8 cellular contexts compared by ENCODE assay signal in the genomic region with DNA sequence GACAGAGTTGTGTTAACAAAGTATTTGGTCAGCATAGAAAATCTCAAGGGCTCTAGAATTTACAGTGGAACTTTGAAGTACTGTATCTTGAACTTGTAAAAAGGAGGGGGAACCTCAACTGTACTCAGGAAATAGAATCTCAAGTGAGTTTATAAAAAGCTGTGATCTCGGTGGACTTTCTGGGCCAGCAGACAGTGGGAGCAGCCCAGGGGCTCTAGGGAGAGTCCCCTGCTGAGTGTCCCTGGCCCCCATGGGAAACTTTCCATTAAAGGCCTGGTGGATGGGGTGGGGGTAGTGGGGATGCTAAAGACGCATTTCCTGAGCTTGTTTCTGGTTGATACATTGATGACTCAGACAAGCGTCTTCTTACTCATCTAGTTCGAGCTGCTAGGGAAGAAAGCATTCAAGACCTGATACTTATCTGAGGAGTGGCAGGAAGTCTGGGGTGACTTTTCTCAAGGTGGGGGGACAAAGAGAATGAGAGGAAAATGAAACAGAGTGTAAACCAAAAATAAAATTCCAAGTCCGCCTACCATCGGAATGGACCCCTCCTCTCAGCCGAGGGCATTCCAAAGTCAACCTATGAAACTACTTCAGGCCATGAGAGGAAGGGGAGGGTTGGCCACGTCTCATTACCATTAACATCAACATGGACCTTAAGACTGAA.
DNase-seq lines count a peak whose midpoint lies in the region; ATAC-seq and TF ChIP-seq lines count a peak whose summit lies in the region.

No MANE protein-coding gene starts in this region.

- H3K4me3 ChIP-seq in right atrium auricular region, result no peak overlapping the region

- H3K4me1 ChIP-seq in right atrium auricular region, result peaks cover 0 to 20% of the 10 kb centered on the region in 2 donors

- H3K9me3 ChIP-seq in right atrium auricular region, result no peaks in the 10 kb centered on the region

- no peak for TF ChIP-seq CTCF in right atrium auricular region (IDR thresholded peaks at IDR 0.05)

- DNase-seq in GM03348 (ENCODE audit: low spot score) (peak; percentile 74), MV-4-11 (lab: John Stamatoyannopoulos, UW) (peak; percentile 70), right atrium auricular region (ENCODE audit: low spot score) (no peak), cerebellum (ENCODE audit: low spot score) (no peak), hypothalamus (lab: John Stamatoyannopoulos, UW) (no peak)
- DNase-seq in activated T-cell treated with anti-CD3 and anti-CD28 coated beads, Interleukin-2, amount 50 U/mL, for 48 hours, result peak; percentile 80 to 81
- peak; percentile 42 to 59 for DNase-seq in stimulated activated CD8-positive, alpha-beta memory T cell treated with anti-CD3 and anti-CD28 coated beads, Interleukin-15, amount 100 ng/mL, for 48 hours (ENCODE audit: low read depth in 2 of 2)

- peak overlapping the region; percentile 29 to 39 for H3K27ac ChIP-seq in right atrium auricular region

- H3K27me3 ChIP-seq in right atrium auricular region, result no peaks in the 10 kb centered on the region

- ATAC-seq in GM21825 (IDR thresholded peaks at IDR 0.05; ENCODE audit: unreplicated experiment), result peak; percentile 86

- peaks cover 78% of the 10 kb centered on the region for H3K36me3 ChIP-seq in right atrium auricular region

Comparison
In these comparisons a context has a peak if more than half of its experiments do, and no peak if none do; other contexts are left out.
1. DNase-seq: peak in GM03348 (single experiment), MV-4-11 (single experiment), activated T-cell treated with anti-CD3 and anti-CD28 coated beads, Interleukin-2, amount 50 U/mL, for 48 hours (2 of 2) and stimulated activated CD8-positive, alpha-beta memory T cell treated with anti-CD3 and anti-CD28 coated beads, Interleukin-15, amount 100 ng/mL, for 48 hours (2 of 2); none in right atrium auricular region (single experiment), cerebellum (single experiment) and hypothalamus (0 of 51).